ENCODE assay signal across 22 cellular contexts in genomic region chr5:174242573-174242972, GRCh38.
DNase-seq lines count a peak whose midpoint lies in the region; ATAC-seq, FAIRE-seq and TF ChIP-seq lines count a peak whose summit lies in the region.
"Had no signal": no experiment of that assay in that cellular context is flagged by ENCODE, and none has a peak within 500 bp of the region (broad histone marks: within the 10 kb centered on the region; RNA-seq: fewer than 3 reads in every experiment).

No MANE protein-coding gene starts in this region.

- no peak overlapping the region for H3K18ac ChIP-seq in trophoblast cell (ENCODE audit: low read length)

- H4K8ac ChIP-seq in trophoblast cell (ENCODE audit: low read depth, low read length) = no peak overlapping the region

- in situ Hi-C loops in HepG2 (cut with HindIII; ENCODE audit: extremely low pct_ligation_motif_present, low pct_unique_long_range_greater_than_20kb) = no loop called here

- H3K27ac ChIP-seq in HepG2 (ENCODE audit: extremely low read length, insufficient read depth, low read length) = no peak overlapping the region
- no peak overlapping the region for H3K27ac ChIP-seq in right lobe of liver
- H3K27ac ChIP-seq in body of pancreas = no peak overlapping the region
- H3K27ac ChIP-seq in trophoblast cell (ENCODE audit: low read depth, low read length) = no peak overlapping the region
- H3K27ac ChIP-seq: GM23248 had no signal

- no peaks in the 10 kb centered on the region; the same call in 1 of the 2 replicates for H3K9me3 ChIP-seq in HepG2 (ENCODE audit: low read length)
- no peaks in the 10 kb centered on the region for H3K9me3 ChIP-seq in right lobe of liver
- H3K9me3 ChIP-seq in body of pancreas = no peaks in the 10 kb centered on the region
- H3K9me3 ChIP-seq in trophoblast cell (ENCODE audit: insufficient read depth, low read depth, low read length) = peaks cover 1% of the 10 kb centered on the region

- H3K79me1 ChIP-seq in trophoblast cell (ENCODE audit: low read length) = no peaks in the 10 kb centered on the region

- TF ChIP-seq POLR2A in HepG2 (IDR thresholded peaks at IDR 0.05; ENCODE audit: insufficient read depth in 1 of 2, low read depth in 2 of 2, low read length in 2 of 2) (no peak), right lobe of liver (IDR thresholded peaks at IDR 0.05) (no peak), body of pancreas (IDR thresholded peaks at IDR 0.05) (no peak), H54 (IDR thresholded peaks at IDR 0.05; ENCODE audit: low read depth, low read length) (no peak)

- 0% methylated on average over 3 of the region's 3 CpGs for WGBS in HepG2 (ENCODE audit: low lambda C conversion rate)
- WGBS in right lobe of liver (ENCODE audit: insufficient coverage, low coverage, low lambda C conversion rate, missing lambda C conversion rate) = 59% methylated on average over 3 of the region's 3 CpGs
- 30 to 31% methylated on average over 3 of the region's 3 CpGs for WGBS in body of pancreas, 2 donors
- no CpG with 5 or more reads among the region's 3 CpGs for WGBS in trophoblast cell (ENCODE audit: extremely low coverage, insufficient coverage, insufficient read length)

- no peak for TF ChIP-seq RAD21 in HepG2 (CRISPR knock-in tag; IDR thresholded peaks at IDR 0.05)

- H3K14ac ChIP-seq in trophoblast cell (ENCODE audit: low read length) = no peak overlapping the region

- H3K4ac ChIP-seq in trophoblast cell (ENCODE audit: low read depth, low read length) = no peak overlapping the region

- no peak for DNase-seq in HepG2 (ENCODE audit: low spot score)
- DNase-seq in right lobe of liver = no peak
- peak; percentile 47 for DNase-seq in RPMI7951 (ENCODE audit: low read depth)
- DNase-seq in body of pancreas = peak in 3 of 4 donors; percentile 24 to 48 (median 28)
- peak; percentile 29 to 71 for DNase-seq in trophoblast cell
- no peak for DNase-seq in ecto neural progenitor cell (ENCODE audit: low spot score)
- no peak for DNase-seq in H54 (ENCODE audit: insufficient read length, low spot score)
- DNase-seq: 8988T; C1 segment of cervical spinal cord; Calu3; CD4-positive, alpha-beta memory T cell; COR-L47; DMS53; DMS79 treated with DMSO at 0.1 percent for 48 hours; GF-D8; GM23248; H9 had no signal

- H3K79me2 ChIP-seq in HepG2 (ENCODE audit: insufficient read depth, low read length) (no peaks in the 10 kb centered on the region), trophoblast cell (ENCODE audit: control insufficient read depth, insufficient read depth, low read length, poor library complexity) (no peaks in the 10 kb centered on the region)

- H2BK5ac ChIP-seq in trophoblast cell (ENCODE audit: low read depth, low read length, poor library complexity) = no peak overlapping the region

- POLR2A ChIA-PET in HepG2 (lab: Yijun Ruan, JAX) = no interaction called here

- ATAC-seq in HepG2 = no peak
- no peak for ATAC-seq in right lobe of liver
- ATAC-seq in body of pancreas = peak; percentile 35
- ATAC-seq in HG03565 (IDR thresholded peaks at IDR 0.05; ENCODE audit: unreplicated experiment) = no peak
- ATAC-seq: HCT116 had no signal

- BruUV-seq in HepG2 (replicated peaks; lab: Mats Ljungman, UMichigan) = no TSS peak

- H4K91ac ChIP-seq in trophoblast cell (ENCODE audit: low read depth, low read length) = no peak overlapping the region

- intact Hi-C loops in HepG2 (cut with micrococcal nuclease; ENCODE audit: unreplicated experiment) (no loop called here), right lobe of liver (cut with DNase I) (no loop called here), body of pancreas (cut with DNase I) (no loop called here)

- peaks cover 0 to 4% of the 10 kb centered on the region in 2 experiments; a peak in 2 of 5 replicates for H3K27me3 ChIP-seq in HepG2 (ENCODE audit: control insufficient read depth in 1 of 2, insufficient read depth in 2 of 2, low read length in 2 of 2)
- H3K27me3 ChIP-seq in right lobe of liver = no peaks in the 10 kb centered on the region
- H3K27me3 ChIP-seq in body of pancreas = no peaks in the 10 kb centered on the region
- H3K27me3 ChIP-seq in trophoblast cell (ENCODE audit: insufficient read depth, low read length) = no peaks in the 10 kb centered on the region

- TF ChIP-seq EP300 in HepG2 (IDR thresholded peaks at IDR 0.05; ENCODE audit: low read depth in 2 of 2, low read length in 2 of 2) (no peak), HepG2 (CRISPR knock-in tag; IDR thresholded peaks at IDR 0.05; ENCODE audit: borderline replicate concordance) (no peak)

- no peak overlapping the region for H4K12ac ChIP-seq in trophoblast cell (ENCODE audit: low read depth, low read length)

- no peak overlapping the region for H3K4me2 ChIP-seq in HepG2 (ENCODE audit: low read depth, low read length)
- H3K4me2 ChIP-seq in trophoblast cell (ENCODE audit: low read length) = no peak overlapping the region

- no peak overlapping the region for H2BK120ac ChIP-seq in trophoblast cell (ENCODE audit: insufficient read depth, low read length, poor library complexity)

- H2AK5ac ChIP-seq in trophoblast cell (ENCODE audit: low read length) = no peak overlapping the region

- CTCF ChIA-PET in HepG2 (lab: Yijun Ruan, JAX; ENCODE audit: low intra/inter-chr PET ratio, low total read pairs) = no interaction called here

- H3K23ac ChIP-seq in trophoblast cell (ENCODE audit: low read length) = no peak overlapping the region

- H2BK12ac ChIP-seq in trophoblast cell (ENCODE audit: low read length) = no peak overlapping the region

- H3K4me1 ChIP-seq in HepG2 (ENCODE audit: insufficient read depth, low read length) = no peaks in the 10 kb centered on the region
- no peaks in the 10 kb centered on the region for H3K4me1 ChIP-seq in right lobe of liver
- H3K4me1 ChIP-seq in body of pancreas = no peaks in the 10 kb centered on the region
- H3K4me1 ChIP-seq in trophoblast cell (ENCODE audit: control insufficient read depth in 1 of 2, insufficient read depth in 2 of 2, low read length in 2 of 2) = no peaks in the 10 kb centered on the region

- H3K9ac ChIP-seq in HepG2 (ENCODE audit: insufficient read depth, low read depth, low read length) = no peak overlapping the region
- no peak overlapping the region for H3K9ac ChIP-seq in trophoblast cell (ENCODE audit: low read length)
- H3K9ac ChIP-seq: GM23248 had no signal

- FAIRE-seq in HepG2 (lab: Jason Lieb, UNC) = no peak
- FAIRE-seq in H54 (lab: Jason Lieb, UNC) = no peak
- FAIRE-seq: GM12892, GM19239, H1 had no signal

- no peak for TF ChIP-seq CTCF in HepG2 (CRISPR knock-in tag; IDR thresholded peaks at IDR 0.05)
- TF ChIP-seq CTCF in right lobe of liver (IDR thresholded peaks at IDR 0.05) = no peak
- TF ChIP-seq CTCF in body of pancreas (IDR thresholded peaks at IDR 0.05) = no peak

- H2AFZ ChIP-seq in HepG2 (ENCODE audit: low read length) (no peak overlapping the region), trophoblast cell (ENCODE audit: insufficient read depth, low read length, poor library complexity) (no peak overlapping the region)
- H2AFZ ChIP-seq: GM23248 had no signal

- H3K36me3 ChIP-seq in HepG2 (replicated peaks in 1 of 2; ENCODE audit: control insufficient read depth in 1 of 2, insufficient read depth in 2 of 2, low read length in 2 of 2) = no peaks in the 10 kb centered on the region
- H3K36me3 ChIP-seq in right lobe of liver = no peaks in the 10 kb centered on the region
- H3K36me3 ChIP-seq in body of pancreas (replicated peaks in 1 of 2; ENCODE audit: insufficient read depth in 1 of 2, low read depth in 2 of 2) = no peaks in the 10 kb centered on the region
- H3K36me3 ChIP-seq in trophoblast cell (ENCODE audit: control insufficient read depth in 1 of 2, insufficient read depth in 2 of 2, low read length in 2 of 2) = no peaks in the 10 kb centered on the region

- H4K20me1 ChIP-seq in HepG2 (ENCODE audit: insufficient read depth, low read length) = no peaks in the 10 kb centered on the region

- H3K4me3 ChIP-seq in HepG2 (replicated peaks in 1 of 3; ENCODE audit: insufficient read depth in 1 of 3, low read depth in 2 of 3, low read length in 3 of 3) (no peak overlapping the region), right lobe of liver (no peak overlapping the region), body of pancreas (no peak overlapping the region), trophoblast cell (ENCODE audit: low read depth, low read length) (no peak overlapping the region)
- H3K4me3 ChIP-seq: GM23248 had no signal

TF ChIP-seq in HepG2, 621 proteins besides CTCF, POLR2A, EP300 and RAD21:
- TF ChIP-seq ZNF629 (CRISPR knock-in tag; conservative IDR thresholded peaks at IDR 0.05) = 0 out of 2 replicates have a peak, but pooled peaks have one; percentile 16
- TF ChIP-seq HDAC6 (IDR thresholded peaks at IDR 0.05; ENCODE audit: low read depth, low read length) = no peak

Comparison
In these comparisons a context has a peak if more than half of its experiments do, and no peak if none do; other contexts are left out.
1. DNase-seq: peak in RPMI7951 (single experiment), body of pancreas (3 of 4) and trophoblast cell (2 of 2); none in HepG2 (single experiment), right lobe of liver (0 of 3), ecto neural progenitor cell (single experiment) and H54 (single experiment).